Comparison of ENCODE assay signal across 29 cellular contexts in genomic region chr1:246865921-246866320, GRCh38.
DNase-seq lines count a peak whose midpoint lies in the region; ATAC-seq, FAIRE-seq and TF ChIP-seq lines count a peak whose summit lies in the region.
"Had no signal": no experiment of that assay in that cellular context is flagged by ENCODE, and none has a peak within 500 bp of the region (broad histone marks: within the 10 kb centered on the region; RNA-seq: fewer than 3 reads in every experiment).

No MANE protein-coding gene starts in this region.

- BruUV-seq in HepG2 (replicated peaks; lab: Mats Ljungman, UMichigan): no TSS peak
- BruUV-seq in IMR-90 (replicated peaks; lab: Mats Ljungman, UMichigan): no TSS peak
- no TSS peak for BruUV-seq in K562 (replicated peaks; lab: Mats Ljungman, UMichigan)

- no peak overlapping the region for H3K4ac ChIP-seq in IMR-90 (ENCODE audit: low read depth, low read length)

- TF ChIP-seq RAD21 in HepG2 (CRISPR knock-in tag; IDR thresholded peaks at IDR 0.05) (no peak), IMR-90 (IDR thresholded peaks at IDR 0.05; ENCODE audit: low read length) (no peak), K562 (CRISPR knock-in tag; conservative IDR thresholded peaks at IDR 0.05 in 1 of 2, IDR thresholded peaks at IDR 0.05 in 1 of 2) (no peak)

- ATAC-seq in HepG2 (no peak), right lobe of liver (no peak), IMR-90 (ENCODE audit: low read depth) (no peak), K562 (no peak), HG02840 (IDR thresholded peaks at IDR 0.05; ENCODE audit: low FRiP score, unreplicated experiment) (no peak), GM21367 (IDR thresholded peaks at IDR 0.05; ENCODE audit: unreplicated experiment) (no peak)
- no peak for ATAC-seq in activated naive CD4-positive, alpha-beta T cell treated with anti-CD3 and anti-CD28 coated beads, Interleukin-2, amount 50 U/mL, for 72 hours
- ATAC-seq: CD8-positive, alpha-beta T cell; GM12878 had no signal

- H3K79me1 ChIP-seq in IMR-90 (ENCODE audit: low read depth in 1 of 2, low read length in 2 of 2): peaks cover 5 to 7% of the 10 kb centered on the region in 2 experiments

- H3K18ac ChIP-seq in IMR-90 (ENCODE audit: low read depth, low read length): no peak overlapping the region

- no peak overlapping the region for H2BK120ac ChIP-seq in IMR-90 (ENCODE audit: low read depth, low read length)

- H4K91ac ChIP-seq in IMR-90 (ENCODE audit: insufficient read depth, low read depth, low read length): no peak overlapping the region

- TF ChIP-seq EP300 in HepG2 (IDR thresholded peaks at IDR 0.05; ENCODE audit: low read depth in 2 of 2, low read length in 2 of 2) (no peak), HepG2 (CRISPR knock-in tag; IDR thresholded peaks at IDR 0.05; ENCODE audit: borderline replicate concordance) (no peak), K562 (IDR thresholded peaks at IDR 0.05; ENCODE audit: low read length) (no peak)

- H4K8ac ChIP-seq in IMR-90 (ENCODE audit: low read depth in 2 of 2, low read length in 2 of 2): no peak overlapping the region

- H3K27ac ChIP-seq in HepG2 (ENCODE audit: extremely low read length, insufficient read depth, low read length) (no peak overlapping the region), right lobe of liver (no peak overlapping the region), IMR-90 (ENCODE audit: insufficient read depth, low read length) (no peak overlapping the region), K562 (ENCODE audit: extremely low read depth, low read depth, low read length) (no peak overlapping the region)
- H3K27ac ChIP-seq: BLaER1 treated with 17β-estradiol and CSF1 and Interleukin-3, amounts not matched to agents 10 nM and 100 nM; C4-2B had no signal

- no peak overlapping the region for H3K14ac ChIP-seq in IMR-90 (replicated peaks; ENCODE audit: low read depth, low read length)

- no peak overlapping the region for H3K27ac Mint-ChIP-seq in activated naive CD4-positive, alpha-beta T cell treated with anti-CD3 and anti-CD28 coated beads, Interleukin-2, amount 50 U/mL, for 72 hours
- H3K27ac Mint-ChIP-seq: B cell; CD8-positive, alpha-beta T cell had no signal

- no peaks in the 10 kb centered on the region for H3K27me3 ChIP-seq in HepG2 (ENCODE audit: control insufficient read depth in 1 of 2, insufficient read depth in 2 of 2, low read length in 2 of 2)
- H3K27me3 ChIP-seq in right lobe of liver: no peaks in the 10 kb centered on the region
- no peaks in the 10 kb centered on the region for H3K27me3 ChIP-seq in IMR-90 (ENCODE audit: control insufficient read depth, insufficient read depth, low read length)
- no peaks in the 10 kb centered on the region for H3K27me3 ChIP-seq in K562 (ENCODE audit: control insufficient read depth in 2 of 2, insufficient read depth in 2 of 2, low read length in 2 of 2)
- H3K27me3 ChIP-seq: BLaER1 treated with 17β-estradiol and CSF1 and Interleukin-3, amounts not matched to agents 10 nM and 100 nM had no signal

- H3K4me1 ChIP-seq in HepG2 (ENCODE audit: insufficient read depth, low read length) (no peaks in the 10 kb centered on the region), right lobe of liver (no peaks in the 10 kb centered on the region), IMR-90 (ENCODE audit: control insufficient read depth, insufficient read depth, low read length) (no peaks in the 10 kb centered on the region), K562 (replicated peaks in 1 of 2; ENCODE audit: control insufficient read depth in 2 of 2, insufficient read depth in 2 of 2, low read length in 2 of 2) (no peaks in the 10 kb centered on the region)
- H3K4me1 ChIP-seq: BLaER1 treated with 17β-estradiol and CSF1 and Interleukin-3, amounts not matched to agents 10 nM and 100 nM; Caco-2 had no signal

- H2BK15ac ChIP-seq in IMR-90 (ENCODE audit: low read depth, low read length): no peak overlapping the region

- no peak overlapping the region for H2AK9ac ChIP-seq in IMR-90 (replicated peaks; ENCODE audit: low read depth, low read length, poor library complexity)

- no peak overlapping the region for H3K4me2 ChIP-seq in HepG2 (ENCODE audit: low read depth, low read length)
- H3K4me2 ChIP-seq in IMR-90 (ENCODE audit: low read depth, low read length): no peak overlapping the region
- H3K4me2 ChIP-seq in K562 (ENCODE audit: insufficient read depth, low read length): no peak overlapping the region
- H3K4me2 ChIP-seq: BLaER1 treated with 17β-estradiol and CSF1 and Interleukin-3, amounts not matched to agents 10 nM and 100 nM had no signal

- POLR2A ChIA-PET in HepG2 (lab: Yijun Ruan, JAX): no interaction called here
- POLR2A ChIA-PET in IMR-90 (lab: Charles Lee; ENCODE audit: unreplicated experiment): no interaction called here
- POLR2A ChIA-PET in K562 (lab: Yijun Ruan, JAX): interaction anchor here (0.9 kb wide), 1 partner anchor 16 kb away, joined by 3 read pairs; no protein-coding TSS in a partner anchor

- H2BK20ac ChIP-seq in IMR-90 (ENCODE audit: low read depth, low read length): no peak overlapping the region

- H3K9ac ChIP-seq in HepG2 (ENCODE audit: insufficient read depth, low read depth, low read length) (no peak overlapping the region), IMR-90 (ENCODE audit: low read depth, low read length) (no peak overlapping the region), K562 (ENCODE audit: insufficient read depth in 1 of 2, low read depth in 2 of 2, low read length in 2 of 2) (no peak overlapping the region)
- H3K9ac ChIP-seq: BLaER1 treated with 17β-estradiol and CSF1 and Interleukin-3, amounts not matched to agents 10 nM and 100 nM had no signal

- no peaks in the 10 kb centered on the region for H3K9me3 ChIP-seq in HepG2 (ENCODE audit: low read length)
- H3K9me3 ChIP-seq in right lobe of liver: no peaks in the 10 kb centered on the region
- no peaks in the 10 kb centered on the region for H3K9me3 ChIP-seq in IMR-90 (ENCODE audit: control insufficient read depth, insufficient read depth, low read length)
- no peaks in the 10 kb centered on the region for H3K9me3 ChIP-seq in K562 (replicated peaks; ENCODE audit: control insufficient read depth, insufficient read depth, low read depth, low read length)
- H3K9me3 ChIP-seq: Caco-2 had no signal

- dilution Hi-C loops in IMR-90 (cut with HindIII; ENCODE audit: low sequenced_read_pairs, unreplicated experiment): no loop called here

- CTCF ChIA-PET in HepG2 (lab: Yijun Ruan, JAX; ENCODE audit: low intra/inter-chr PET ratio, low total read pairs) (no interaction called here), IMR-90 (lab: Yijun Ruan, JAX) (no interaction called here), K562 (lab: Yijun Ruan, JAX; ENCODE audit: low intra/inter-chr PET ratio) (no interaction called here)

- in situ Hi-C loops in HepG2 (cut with HindIII; ENCODE audit: extremely low pct_ligation_motif_present, low pct_unique_long_range_greater_than_20kb) (no loop called here), IMR-90 (cut with MboI; ENCODE audit: low sequenced_read_pairs) (no loop called here), K562 (cut with MboI) (no loop called here)

- no peak overlapping the region for H3K23ac ChIP-seq in IMR-90 (ENCODE audit: low read depth, low read length)

- DNase-seq in HepG2 (ENCODE audit: low spot score) (no peak), right lobe of liver (no peak), D721Med (ENCODE audit: insufficient read length, low spot score) (no peak), IMR-90 (no peak), K562 (ENCODE audit: extremely low read depth in 1 of 4, low spot score in 3 of 4) (no peak)
- no peak for DNase-seq in activated naive CD4-positive, alpha-beta T cell treated with anti-CD3 and anti-CD28 coated beads, Interleukin-2, amount 50 U/mL, for 72 hours (ENCODE audit: low spot score in 2 of 2)
- DNase-seq: 8988T; AML-193; Caco-2; Calu3; CD4-positive, alpha-beta T cell; CD8-positive, alpha-beta T cell; DMS 273 treated with DMSO at 0.1 percent for 48 hours; DMS153; DMS53; DMS79; DND-41; EL; GDM1 had no signal

- no peaks in the 10 kb centered on the region for H3K9me3 Mint-ChIP-seq in activated naive CD4-positive, alpha-beta T cell treated with anti-CD3 and anti-CD28 coated beads, Interleukin-2, amount 50 U/mL, for 72 hours
- H3K9me3 Mint-ChIP-seq: CD4-positive, alpha-beta T cell; CD8-positive, alpha-beta T cell had no signal

- H4K20me1 ChIP-seq in HepG2 (ENCODE audit: insufficient read depth, low read length) (0 out of 2 replicates have a peak, but pooled peaks cover 3% of the 10 kb centered on the region), IMR-90 (ENCODE audit: insufficient read depth, low read length) (no peaks in the 10 kb centered on the region), K562 (replicated peaks; ENCODE audit: control insufficient read depth, insufficient read depth, low read length) (no peaks in the 10 kb centered on the region)

- H2BK5ac ChIP-seq in IMR-90 (ENCODE audit: low read depth, low read length, poor library complexity, severe bottlenecking): no peak overlapping the region

- no peak overlapping the region for H2AFZ ChIP-seq in HepG2 (ENCODE audit: low read length)
- H2AFZ ChIP-seq in IMR-90 (replicated peaks; ENCODE audit: low read length, poor library complexity): no peak overlapping the region
- H2AFZ ChIP-seq in K562 (ENCODE audit: low read depth, low read length): no peak overlapping the region

- H3K36me3 Mint-ChIP-seq in activated naive CD4-positive, alpha-beta T cell treated with anti-CD3 and anti-CD28 coated beads, Interleukin-2, amount 50 U/mL, for 72 hours: peaks cover 0 to 6% of the 10 kb centered on the region in 2 donors

- no peak overlapping the region for H3K56ac ChIP-seq in IMR-90 (ENCODE audit: extremely low read depth, insufficient read depth, low read length)

- TF ChIP-seq POLR2A in HepG2 (IDR thresholded peaks at IDR 0.05; ENCODE audit: insufficient read depth in 1 of 2, low read depth in 2 of 2, low read length in 2 of 2): no peak
- no peak for TF ChIP-seq POLR2A in right lobe of liver (IDR thresholded peaks at IDR 0.05)
- no peak for TF ChIP-seq POLR2A in IMR-90 (IDR thresholded peaks at IDR 0.05; ENCODE audit: low read depth, low read length)
- TF ChIP-seq POLR2A in K562 (conservative IDR thresholded peaks at IDR 0.05): no peak

- H3K79me2 ChIP-seq in HepG2 (ENCODE audit: insufficient read depth, low read length) (peaks cover 2% of the 10 kb centered on the region), K562 (ENCODE audit: control insufficient read depth, insufficient read depth, low read length) (0 out of 3 replicates have a peak, but pooled peaks cover 7% of the 10 kb centered on the region)

- no peak overlapping the region for H3K4me3 ChIP-seq in HepG2 (replicated peaks in 1 of 3; ENCODE audit: insufficient read depth in 1 of 3, low read depth in 2 of 3, low read length in 3 of 3)
- H3K4me3 ChIP-seq in right lobe of liver: no peak overlapping the region
- no peak overlapping the region for H3K4me3 ChIP-seq in IMR-90 (ENCODE audit: insufficient read depth, low read depth, low read length)
- no peak overlapping the region for H3K4me3 ChIP-seq in K562
- H3K4me3 ChIP-seq: BLaER1 treated with 17β-estradiol and CSF1 and Interleukin-3, amounts not matched to agents 10 nM and 100 nM; GM12878 had no signal

- TF ChIP-seq CTCF in HepG2 (CRISPR knock-in tag; IDR thresholded peaks at IDR 0.05) (no peak), right lobe of liver (IDR thresholded peaks at IDR 0.05) (no peak), D721Med (IDR thresholded peaks at IDR 0.05; ENCODE audit: insufficient read depth, missing control alignments) (no peak), IMR-90 (conservative IDR thresholded peaks at IDR 0.05; ENCODE audit: low read depth, low read length) (no peak), K562 (IDR thresholded peaks at IDR 0.05 in 2 of 3, conservative IDR thresholded peaks at IDR 0.05 in 1 of 3; ENCODE audit: insufficient read depth in 2 of 3, low read depth in 1 of 3, low read length in 3 of 3) (no peak)

- H2AK5ac ChIP-seq in IMR-90 (ENCODE audit: low read depth, low read length): no peak overlapping the region

- H3K9me1 ChIP-seq in IMR-90 (ENCODE audit: insufficient read depth, low read length) (no peaks in the 10 kb centered on the region), K562 (ENCODE audit: control insufficient read depth, insufficient read depth, low read length) (no peaks in the 10 kb centered on the region)

- FAIRE-seq in HepG2 (lab: Jason Lieb, UNC): no peak
- peak; percentile 6 for FAIRE-seq in D721Med (lab: Jason Lieb, UNC)
- FAIRE-seq in K562 (lab: Jason Lieb, UNC): no peak
- FAIRE-seq: A204.1, GM12878, GM12892, GM18507, GM19239 had no signal

- H3K36me3 ChIP-seq in HepG2 (replicated peaks in 1 of 2; ENCODE audit: control insufficient read depth in 1 of 2, insufficient read depth in 2 of 2, low read length in 2 of 2) (peaks cover 10 to 67% of the 10 kb centered on the region in 2 experiments; a peak in 4 of 5 replicates), right lobe of liver (peaks cover 0 to 57% (median 22%) of the 10 kb centered on the region in 4 donors), IMR-90 (ENCODE audit: control insufficient read depth, insufficient read depth, low read length) (peaks cover 19% of the 10 kb centered on the region), K562 (ENCODE audit: control insufficient read depth, insufficient read depth, low read length) (peaks cover 85% of the 10 kb centered on the region)

- no peak overlapping the region for H4K5ac ChIP-seq in IMR-90 (ENCODE audit: low read depth, low read length)

- intact Hi-C loops in HepG2 (cut with micrococcal nuclease; ENCODE audit: unreplicated experiment): no loop called here
- intact Hi-C loops in right lobe of liver (cut with DNase I): no loop called here
- intact Hi-C loops in IMR-90 (cut with micrococcal nuclease): no loop called here
- intact Hi-C loops in K562 (cut with micrococcal nuclease): no loop called here

- 99% methylated on average over 2 of the region's 2 CpGs for WGBS in HepG2 (ENCODE audit: low lambda C conversion rate)
- 93% methylated on average over 2 of the region's 2 CpGs for WGBS in right lobe of liver (ENCODE audit: insufficient coverage, low coverage, low lambda C conversion rate, missing lambda C conversion rate)
- 100% methylated on average over 1 of the region's 2 CpGs; no CpG with 5 or more reads in 1 of the 2 experiments for WGBS in IMR-90 (ENCODE audit: extremely low coverage in 2 of 2, insufficient read length in 1 of 2), 2 experiments
- WGBS in K562 (ENCODE audit: insufficient coverage, low coverage, missing lambda C conversion rate): 78% methylated on average over 2 of the region's 2 CpGs

Comparison
In these comparisons a context has a peak if more than half of its experiments do, and no peak if none do; other contexts are left out.
1. Of the 241 proteins assayed by ChIP-seq in both HepG2 and K562: peak only in HepG2: MAFF; only in K562: MAFG; in both: MAFK; in neither: 238.